In genomic region chr2:51511002-51511401, GRCh38 we compare ENCODE assay signal across 13 cellular contexts.
DNase-seq lines count a peak whose midpoint lies in the region; ATAC-seq and TF ChIP-seq lines count a peak whose summit lies in the region.
"Had no signal": no experiment of that assay in that cellular context is flagged by ENCODE, and none has a peak within 500 bp of the region (broad histone marks: within the 10 kb centered on the region; RNA-seq: fewer than 3 reads in every experiment).

No MANE protein-coding gene starts in this region.

- H3K36me3 ChIP-seq in brain microvascular endothelial cell (replicated peaks), result no peaks in the 10 kb centered on the region
- H3K36me3 ChIP-seq: ovary had no signal

- no peak overlapping the region for H3K4me3 ChIP-seq in brain microvascular endothelial cell (ENCODE audit: low read depth, low read length)
- H3K4me3 ChIP-seq: ovary had no signal

- ATAC-seq in GM19397 (IDR thresholded peaks at IDR 0.05; ENCODE audit: unreplicated experiment) (peak; percentile 77), HG02981 (IDR thresholded peaks at IDR 0.05; ENCODE audit: unreplicated experiment) (peak; percentile 84), HG03280 (IDR thresholded peaks at IDR 0.05; ENCODE audit: unreplicated experiment) (no peak)
- ATAC-seq: activated CD8-positive, alpha-beta memory T cell treated with anti-CD3 and anti-CD28 coated beads, Interleukin-2, amount 10 ng/mL, durations not matched to agents 7 days and 5 days had no signal

- TF ChIP-seq CTCF in brain microvascular endothelial cell (IDR thresholded peaks at IDR 0.05; ENCODE audit: low read depth, low read length, missing control alignments), result no peak

- no peak overlapping the region for H3K27ac ChIP-seq in brain microvascular endothelial cell
- H3K27ac ChIP-seq: ovary had no signal

- no peaks in the 10 kb centered on the region for H3K27me3 ChIP-seq in brain microvascular endothelial cell (replicated peaks)
- H3K27me3 ChIP-seq: ovary had no signal

- DNase-seq in Ammon's horn (ENCODE audit: low spot score), result peak; percentile 35
- DNase-seq in NOMO-1 treated with DMSO at 0.1 percent for 48 hours (lab: John Stamatoyannopoulos, UW; ENCODE audit: unreplicated experiment), result peak; percentile 76
- DNase-seq in brain microvascular endothelial cell, result no peak
- DNase-seq in NCI-H2171 (lab: John Stamatoyannopoulos, UW), result no peak
- DNase-seq in occipital lobe (lab: John Stamatoyannopoulos, UW), result no peak
- DNase-seq: activated CD8-positive, alpha-beta memory T cell treated with anti-CD3 and anti-CD28 coated beads, Interleukin-2, amount 10 ng/mL, durations not matched to agents 7 days and 5 days; activated naive CD8-positive, alpha-beta T cell treated with anti-CD3 and anti-CD28 coated beads, Interleukin-2, amount 10 ng/mL, durations not matched to agents 7 days and 5 days; COR-L47; mesendoderm; ovary had no signal

- in situ Hi-C loops in brain microvascular endothelial cell (cut with HindIII; ENCODE audit: low pct_ligation_motif_present, low sequenced_read_pairs), result no loop called here

Comparison
In these comparisons a context has a peak if more than half of its experiments do, and no peak if none do; other contexts are left out.
1. DNase-seq: peak in Ammon's horn (single experiment) and NOMO-1 treated with DMSO at 0.1 percent for 48 hours (single experiment); none in brain microvascular endothelial cell (single experiment), NCI-H2171 (single experiment) and occipital lobe (single experiment).